Comparison of ENCODE assay signal across 12 cellular contexts in the genomic region with DNA sequence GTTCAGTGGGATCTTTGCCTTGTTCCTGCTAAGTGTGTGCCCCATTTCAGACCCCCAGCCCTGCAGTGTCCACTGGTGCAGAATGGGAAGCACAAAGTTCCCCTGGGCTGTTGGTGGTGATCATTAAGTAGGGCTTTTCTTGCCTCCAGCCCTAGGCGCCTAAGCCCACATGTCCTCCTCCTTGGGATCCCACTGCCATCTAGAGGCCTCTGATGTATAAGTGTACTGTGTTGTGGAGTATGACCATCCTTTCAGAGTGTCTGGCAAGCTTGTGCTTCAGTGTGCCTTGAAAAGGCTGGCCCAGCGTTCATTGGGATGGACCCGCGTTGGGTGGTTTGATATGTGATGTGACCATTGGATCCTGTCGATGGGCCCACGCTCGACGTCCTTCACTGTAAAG.
DNase-seq lines count a peak whose midpoint lies in the region; ATAC-seq, FAIRE-seq and TF ChIP-seq lines count a peak whose summit lies in the region.
"Had no signal": no experiment of that assay in that cellular context is flagged by ENCODE, and none has a peak within 500 bp of the region (broad histone marks: within the 10 kb centered on the region; RNA-seq: fewer than 3 reads in every experiment).

No MANE protein-coding gene starts in this region.

- no peaks in the 10 kb centered on the region for H4K20me1 ChIP-seq in endothelial cell of umbilical vein (replicated peaks; ENCODE audit: control insufficient read depth, extremely low read depth, insufficient read depth, low read length)

- 95 to 96% (median 96%) methylated on average over 8 of the region's 8 CpGs for WGBS in small intestine, 3 donors

- intact Hi-C loops in endothelial cell of umbilical vein (cut with micrococcal nuclease), result loop anchor here (1.0 to 5.0 kb wide), 3 partner anchors 131 to 444 kb away; no protein-coding TSS in a partner anchor
- intact Hi-C loops in activated CD4-positive, alpha-beta memory T cell treated with anti-CD3 and anti-CD28 coated beads for 36 hours (cut with micrococcal nuclease), result no loop called here

- peaks cover 5% of the 10 kb centered on the region for H3K79me2 ChIP-seq in endothelial cell of umbilical vein (ENCODE audit: control insufficient read depth, insufficient read depth, low read length)

- no peaks in the 10 kb centered on the region for H3K9me1 ChIP-seq in endothelial cell of umbilical vein (replicated peaks; ENCODE audit: control insufficient read depth, extremely low read depth, insufficient read depth, low read length)

- DNase-seq in NCI-H748 (lab: John Stamatoyannopoulos, UW; ENCODE audit: unreplicated experiment) (peak; percentile 44), NCI-H748 treated with DMSO at 0.1 percent for 48 hours (lab: John Stamatoyannopoulos, UW) (no peak), NCI-H1694 treated with DMSO at 0.1 percent for 48 hours (lab: John Stamatoyannopoulos, UW) (peak; percentile 58), endothelial cell of umbilical vein (ENCODE audit: low read depth, low spot score) (peak; percentile 38), small intestine (peak; percentile 40), HK-2 (ENCODE audit: unreplicated experiment) (no peak)
- no peak for DNase-seq in activated CD4-positive, alpha-beta memory T cell treated with anti-CD3 and anti-CD28 coated beads for 36 hours
- DNase-seq: activated CD8-positive, alpha-beta memory T cell treated with anti-CD3 and anti-CD28 coated beads, Interleukin-2, amount 10 ng/mL, durations not matched to agents 7 days and 5 days; CD4-positive, CD25-positive, alpha-beta regulatory T cell; dorsolateral prefrontal cortex had no signal

- BruUV-seq in endothelial cell of umbilical vein (replicated peaks; lab: Mats Ljungman, UMichigan), result no TSS peak

- H3K4me1 Mint-ChIP-seq in activated CD4-positive, alpha-beta memory T cell treated with anti-CD3 and anti-CD28 coated beads for 36 hours (ENCODE audit: low read depth), result no peaks in the 10 kb centered on the region
- H3K4me1 Mint-ChIP-seq: activated CD8-positive, alpha-beta memory T cell treated with anti-CD3 and anti-CD28 coated beads, Interleukin-2, amount 10 ng/mL, durations not matched to agents 7 days and 5 days; CD4-positive, CD25-positive, alpha-beta regulatory T cell; mesothelial cell of epicardium had no signal

- POLR2A ChIA-PET in endothelial cell of umbilical vein (lab: Charles Lee), result no interaction called here
- POLR2A ChIA-PET in activated CD4-positive, alpha-beta memory T cell treated with anti-CD3 and anti-CD28 coated beads for 36 hours (lab: Charles Lee), result no interaction called here

- CTCF ChIA-PET in endothelial cell of umbilical vein (lab: Charles Lee), result interaction anchor here (0.9 to 3.1 kb wide), 22 partner anchors 8 to 445 kb away, joined by 3 to 27 read pairs (median 4); partner anchors contain the start of gene WASF3
- CTCF ChIA-PET in activated CD4-positive, alpha-beta memory T cell treated with anti-CD3 and anti-CD28 coated beads for 36 hours (lab: Charles Lee), result interaction anchor here (1.0 to 1.1 kb wide), 2 partner anchors 18 to 444 kb away, joined by 3 read pairs; no protein-coding TSS in a partner anchor

- peaks cover 2% of the 10 kb centered on the region for H3K9me3 ChIP-seq in endothelial cell of umbilical vein (replicated peaks; ENCODE audit: control insufficient read depth, insufficient read depth, low read length)
- no peaks in the 10 kb centered on the region for H3K9me3 ChIP-seq in small intestine (ENCODE audit: control insufficient read depth, low read depth)

- H3K27ac Mint-ChIP-seq in activated CD4-positive, alpha-beta memory T cell treated with anti-CD3 and anti-CD28 coated beads for 36 hours, result no peak overlapping the region
- H3K27ac Mint-ChIP-seq: activated CD8-positive, alpha-beta memory T cell treated with anti-CD3 and anti-CD28 coated beads, Interleukin-2, amount 10 ng/mL, durations not matched to agents 7 days and 5 days; CD4-positive, CD25-positive, alpha-beta regulatory T cell; mesothelial cell of epicardium had no signal

- no peak overlapping the region for H3K4me3 ChIP-seq in endothelial cell of umbilical vein (replicated peaks in 1 of 3; ENCODE audit: insufficient read depth in 1 of 3, low read depth in 1 of 3, low read length in 3 of 3)
- H3K4me3 ChIP-seq in small intestine (ENCODE audit: low read depth in 1 of 2, low read length in 2 of 2), result no peak overlapping the region
- H3K4me3 ChIP-seq: dorsolateral prefrontal cortex had no signal

- TF ChIP-seq POLR2A in endothelial cell of umbilical vein (IDR thresholded peaks at IDR 0.05; ENCODE audit: low read depth, low read length), result no peak

- H3K4me2 ChIP-seq in endothelial cell of umbilical vein (ENCODE audit: insufficient read depth, low read length), result no peak overlapping the region

- peaks cover 0 to 4% of the 10 kb centered on the region in 2 experiments for H3K36me3 ChIP-seq in endothelial cell of umbilical vein (ENCODE audit: control insufficient read depth in 2 of 2, extremely low read depth in 1 of 2, insufficient read depth in 2 of 2, low read length in 2 of 2)
- no peaks in the 10 kb centered on the region for H3K36me3 ChIP-seq in small intestine (ENCODE audit: control insufficient read depth in 2 of 2, insufficient read depth in 2 of 2, low read length in 2 of 2)

- FAIRE-seq in endothelial cell of umbilical vein (lab: Jason Lieb, UNC), result no peak
- FAIRE-seq in small intestine (lab: Jason Lieb, UNC), result no peak

- peaks cover 19% of the 10 kb centered on the region for H3K9me3 Mint-ChIP-seq in activated CD4-positive, alpha-beta memory T cell treated with anti-CD3 and anti-CD28 coated beads for 36 hours

- H3K27me3 Mint-ChIP-seq in activated CD4-positive, alpha-beta memory T cell treated with anti-CD3 and anti-CD28 coated beads for 36 hours, result peaks cover 5% of the 10 kb centered on the region
- H3K27me3 Mint-ChIP-seq: activated CD8-positive, alpha-beta memory T cell treated with anti-CD3 and anti-CD28 coated beads, Interleukin-2, amount 10 ng/mL, durations not matched to agents 7 days and 5 days; CD4-positive, CD25-positive, alpha-beta regulatory T cell had no signal

- H3K27ac ChIP-seq in endothelial cell of umbilical vein (ENCODE audit: insufficient read depth, low read depth, low read length) (no peak overlapping the region), small intestine (ENCODE audit: low read depth in 1 of 2, low read length in 1 of 2) (no peak overlapping the region)
- H3K27ac ChIP-seq: dorsolateral prefrontal cortex had no signal

- H2AFZ ChIP-seq in endothelial cell of umbilical vein (ENCODE audit: low read depth, low read length), result no peak overlapping the region

- peak; percentile 16 to 26 for TF ChIP-seq CTCF in endothelial cell of umbilical vein (IDR thresholded peaks at IDR 0.05; ENCODE audit: extremely low read depth in 1 of 2, insufficient read depth in 1 of 2, low read depth in 1 of 2, low read length in 2 of 2)

- H3K4me1 ChIP-seq in endothelial cell of umbilical vein (ENCODE audit: control insufficient read depth, extremely low read depth, insufficient read depth, low read length) (no peaks in the 10 kb centered on the region), small intestine (ENCODE audit: control insufficient read depth in 2 of 2, insufficient read depth in 1 of 2, low read depth in 1 of 2, low read length in 1 of 2) (peaks cover 0 to 2% of the 10 kb centered on the region in 2 donors)

- H3K27me3 ChIP-seq in endothelial cell of umbilical vein (ENCODE audit: control insufficient read depth in 2 of 2, insufficient read depth in 2 of 2, low read length in 2 of 2) (no peaks in the 10 kb centered on the region), small intestine (ENCODE audit: control insufficient read depth in 2 of 2, insufficient read depth in 2 of 2, low read length in 2 of 2) (no peaks in the 10 kb centered on the region)
- H3K27me3 ChIP-seq: dorsolateral prefrontal cortex had no signal

- dilution Hi-C loops in endothelial cell of umbilical vein (cut with MboI; ENCODE audit: extremely low pct_ligation_motif_present, low sequenced_read_pairs), result no loop called here

- no peak overlapping the region for H3K9ac ChIP-seq in endothelial cell of umbilical vein (replicated peaks; ENCODE audit: extremely low read depth, insufficient read depth, low read length)

- no peaks in the 10 kb centered on the region for H3K36me3 Mint-ChIP-seq in activated CD4-positive, alpha-beta memory T cell treated with anti-CD3 and anti-CD28 coated beads for 36 hours
- H3K36me3 Mint-ChIP-seq: CD4-positive, CD25-positive, alpha-beta regulatory T cell had no signal

- no peak overlapping the region for H3K4me3 Mint-ChIP-seq in activated CD4-positive, alpha-beta memory T cell treated with anti-CD3 and anti-CD28 coated beads for 36 hours
- H3K4me3 Mint-ChIP-seq: activated CD8-positive, alpha-beta memory T cell treated with anti-CD3 and anti-CD28 coated beads, Interleukin-2, amount 10 ng/mL, durations not matched to agents 7 days and 5 days; CD4-positive, CD25-positive, alpha-beta regulatory T cell; mesothelial cell of epicardium had no signal

- no peak for ATAC-seq in HG02970 (IDR thresholded peaks at IDR 0.05; ENCODE audit: low FRiP score, unreplicated experiment)
- ATAC-seq: activated CD8-positive, alpha-beta memory T cell treated with anti-CD3 and anti-CD28 coated beads, Interleukin-2, amount 10 ng/mL, durations not matched to agents 7 days and 5 days had no signal

TF ChIP-seq in endothelial cell of umbilical vein, 7 proteins besides CTCF, POLR2A, EP300 and RAD21:
- TF ChIP-seq, protein P1, sequence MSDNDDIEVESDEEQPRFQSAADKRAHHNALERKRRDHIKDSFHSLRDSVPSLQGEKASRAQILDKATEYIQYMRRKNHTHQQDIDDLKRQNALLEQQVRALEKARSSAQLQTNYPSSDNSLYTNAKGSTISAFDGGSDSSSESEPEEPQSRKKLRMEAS (IDR thresholded peaks at IDR 0.05; ENCODE audit: insufficient read depth, insufficient read length), result no peak
- TF ChIP-seq EZH2 (IDR thresholded peaks at IDR 0.05; ENCODE audit: borderline replicate concordance, low read depth, low read length, severe bottlenecking), result no peak
- TF ChIP-seq JUN (IDR thresholded peaks at IDR 0.05; ENCODE audit: borderline replicate concordance, insufficient read depth, insufficient read length, low read depth), result no peak
- no peak for TF ChIP-seq GATA2 (IDR thresholded peaks at IDR 0.05; ENCODE audit: insufficient read depth, insufficient read length, low read depth, low read length)

Comparison
In these comparisons a context has a peak if more than half of its experiments do, and no peak if none do; other contexts are left out.
1. DNase-seq: peak in NCI-H748 (single experiment), NCI-H1694 treated with DMSO at 0.1 percent for 48 hours (single experiment), endothelial cell of umbilical vein (single experiment) and small intestine (single experiment); none in NCI-H748 treated with DMSO at 0.1 percent for 48 hours (single experiment), HK-2 (single experiment) and activated CD4-positive, alpha-beta memory T cell treated with anti-CD3 and anti-CD28 coated beads for 36 hours (single experiment).